8 cellular contexts compared by ENCODE assay signal in the genomic region with DNA sequence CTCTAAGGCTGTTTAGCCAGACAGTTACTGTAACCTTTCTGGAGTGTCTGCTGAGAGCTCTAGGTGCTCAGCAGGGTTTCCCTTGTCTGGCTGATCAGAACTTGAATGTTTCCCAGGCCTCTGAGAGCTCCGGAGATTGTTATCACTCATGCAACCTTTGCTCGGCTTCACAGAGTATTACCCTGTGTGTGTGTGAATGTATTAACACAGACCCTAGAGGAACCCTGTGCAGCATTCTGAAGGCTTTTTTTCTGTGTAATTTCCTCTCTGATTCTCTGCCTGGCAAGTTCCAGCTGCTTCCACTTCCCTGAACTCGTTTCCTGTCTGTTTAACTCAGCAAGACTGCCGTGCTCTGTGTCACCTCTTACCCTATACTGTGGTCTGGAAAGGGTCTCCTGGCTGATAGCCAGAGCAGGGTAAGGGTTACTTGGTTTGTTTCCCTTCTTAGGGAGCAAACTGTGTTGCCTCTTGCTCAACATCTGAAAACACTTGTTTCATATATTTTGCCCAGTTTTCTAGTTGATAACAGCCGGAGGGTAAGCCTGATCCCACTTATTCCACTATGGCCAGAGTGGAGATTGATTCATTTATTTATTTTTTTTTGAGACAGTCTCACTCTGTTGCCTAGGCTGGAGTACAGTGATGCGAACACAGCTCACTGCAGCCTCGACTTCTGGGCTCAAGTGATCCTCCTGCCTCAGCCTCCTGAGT.
DNase-seq lines count a peak whose midpoint lies in the region; ATAC-seq and TF ChIP-seq lines count a peak whose summit lies in the region.

No MANE protein-coding gene starts in this region.

- H3K27me3 Mint-ChIP-seq in stimulated activated naive CD8-positive, alpha-beta T cell treated with anti-CD3 and anti-CD28 coated beads, Interleukin-15, Interleukin-2, amounts not matched to agents 100 ng/mL and 50 ng/mL, for 24 hours, result no peaks in the 10 kb centered on the region

- H3K36me3 Mint-ChIP-seq in stimulated activated naive CD8-positive, alpha-beta T cell treated with anti-CD3 and anti-CD28 coated beads, Interleukin-15, Interleukin-2, amounts not matched to agents 100 ng/mL and 50 ng/mL, for 24 hours (ENCODE audit: low read depth), result peaks cover 58% of the 10 kb centered on the region

- no peak for DNase-seq in stimulated activated naive CD8-positive, alpha-beta T cell treated with anti-CD3 and anti-CD28 coated beads, Interleukin-15, Interleukin-2, amounts not matched to agents 100 U/mL and 50 U/mL, for 24 hours
- DNase-seq in astrocyte of the cerebellum (ENCODE audit: low read depth), result peak; percentile 33
- peak; percentile 84 for DNase-seq in medulla oblongata (ENCODE audit: extremely low spot score)
- DNase-seq in NCI-H1694 treated with DMSO at 0.1 percent for 48 hours (lab: John Stamatoyannopoulos, UW), result no peak
- no peak for DNase-seq in DMS153 treated with DMSO at 0.1 percent for 48 hours (lab: John Stamatoyannopoulos, UW; ENCODE audit: unreplicated experiment)

- H3K4me3 ChIP-seq in astrocyte of the cerebellum (ENCODE audit: low read depth, low read length), result no peak overlapping the region

- no peaks in the 10 kb centered on the region for H3K9me3 Mint-ChIP-seq in stimulated activated naive CD8-positive, alpha-beta T cell treated with anti-CD3 and anti-CD28 coated beads, Interleukin-15, Interleukin-2, amounts not matched to agents 100 ng/mL and 50 ng/mL, for 24 hours

- in situ Hi-C loops in astrocyte of the cerebellum (cut with HindIII; ENCODE audit: low sequenced_read_pairs), result loop anchor here (5.0 kb wide), 1 partner anchor 85 kb away; a partner anchor contains a TSS

- H3K27ac Mint-ChIP-seq in stimulated activated naive CD8-positive, alpha-beta T cell treated with anti-CD3 and anti-CD28 coated beads, Interleukin-15, Interleukin-2, amounts not matched to agents 100 ng/mL and 50 ng/mL, for 24 hours, result peak overlapping the region; percentile 59

- peaks cover 22% of the 10 kb centered on the region for H3K4me1 Mint-ChIP-seq in stimulated activated naive CD8-positive, alpha-beta T cell treated with anti-CD3 and anti-CD28 coated beads, Interleukin-15, Interleukin-2, amounts not matched to agents 100 ng/mL and 50 ng/mL, for 24 hours (ENCODE audit: low read depth)

- no peak for TF ChIP-seq CTCF in astrocyte of the cerebellum (IDR thresholded peaks at IDR 0.05; ENCODE audit: low read depth, low read length, missing control alignments)

- no peak overlapping the region for H3K4me3 Mint-ChIP-seq in stimulated activated naive CD8-positive, alpha-beta T cell treated with anti-CD3 and anti-CD28 coated beads, Interleukin-15, Interleukin-2, amounts not matched to agents 100 ng/mL and 50 ng/mL, for 24 hours

- ATAC-seq in stimulated activated naive CD8-positive, alpha-beta T cell treated with anti-CD3 and anti-CD28 coated beads, Interleukin-15, Interleukin-2, amounts not matched to agents 100 U/mL and 50 U/mL, for 24 hours, result no peak
- no peak for ATAC-seq in HG03342 (IDR thresholded peaks at IDR 0.05; ENCODE audit: unreplicated experiment)
- ATAC-seq in GM21576 (IDR thresholded peaks at IDR 0.05; ENCODE audit: unreplicated experiment), result no peak

Comparison
In these comparisons a context has a peak if more than half of its experiments do, and no peak if none do; other contexts are left out.
1. DNase-seq: peak in astrocyte of the cerebellum (single experiment) and medulla oblongata (single experiment); none in stimulated activated naive CD8-positive, alpha-beta T cell treated with anti-CD3 and anti-CD28 coated beads, Interleukin-15, Interleukin-2, amounts not matched to agents 100 U/mL and 50 U/mL, for 24 hours (single experiment), NCI-H1694 treated with DMSO at 0.1 percent for 48 hours (single experiment) and DMS153 treated with DMSO at 0.1 percent for 48 hours (single experiment).